Comparison of ENCODE assay signal across 1 cellular context in genomic region chr17:57639381-57639780, GRCh38.
A peak's percentile ranks its signal among the peaks of the same experiment; 100 is the strongest.
TF ChIP-seq lines count a peak whose summit lies in the region.

No MANE protein-coding gene starts in this region.

TF ChIP-seq in HepG2, 621 proteins besides CTCF, POLR2A, EP300 and RAD21 (continued from another document):
- TF ChIP-seq KIAA2018 (CRISPR knock-in tag; IDR thresholded peaks at IDR 0.05; ENCODE audit: borderline replicate concordance) (no peak), ZSCAN5A (CRISPR knock-in tag; IDR thresholded peaks at IDR 0.05; ENCODE audit: borderline replicate concordance) (no peak), ZFY (CRISPR knock-in tag; IDR thresholded peaks at IDR 0.05) (no peak), ZFP1 (CRISPR knock-in tag; IDR thresholded peaks at IDR 0.05) (no peak), CERS6 (CRISPR knock-in tag; IDR thresholded peaks at IDR 0.05) (0 out of 2 replicates have a peak, but pooled peaks have one; percentile 22)
TF ChIP-seq in HepG2: peak in this region for 1.
